ENCODE assay signal across 8 cellular contexts in genomic region chr3:13879946-13880810, GRCh38. TPM values are rescaled to one million over a fixed set of nuclear protein-coding genes. Genes with fewer than 3 reads are reported as not detected.
DNase-seq lines count a peak whose midpoint lies in the region; ATAC-seq and TF ChIP-seq lines count a peak whose summit lies in the region.

TSS of gene WNT7A (minus strand) at chr3:13880071. CDS start at chr3:13879816, 255 bp downstream.

- no peaks in the 10 kb centered on the region for H3K9me3 Mint-ChIP-seq in activated naive CD8-positive, alpha-beta T cell treated with anti-CD3 and anti-CD28 coated beads, Interleukin-2, amount 10 ng/mL, durations not matched to agents 7 days and 5 days

- peaks cover 63% of the 10 kb centered on the region for H3K27me3 Mint-ChIP-seq in activated naive CD8-positive, alpha-beta T cell treated with anti-CD3 and anti-CD28 coated beads, Interleukin-2, amount 10 ng/mL, durations not matched to agents 7 days and 5 days

- H3K27me3 ChIP-seq in Panc1 (ENCODE audit: control insufficient read depth, insufficient read depth, low read length), result peaks cover 16% of the 10 kb centered on the region

- peak within 1 kb of the TSS; percentile 23 for H3K4me3 Mint-ChIP-seq in activated naive CD8-positive, alpha-beta T cell treated with anti-CD3 and anti-CD28 coated beads, Interleukin-2, amount 10 ng/mL, durations not matched to agents 7 days and 5 days

- intact Hi-C loops in Panc1 (cut with micrococcal nuclease; ENCODE audit: unreplicated experiment), result no loop called here

- no peaks in the 10 kb centered on the region for H3K36me3 ChIP-seq in Panc1 (ENCODE audit: control insufficient read depth, insufficient read depth, low read length)

- H3K4me3 ChIP-seq in Panc1 (ENCODE audit: low read depth in 2 of 2, low read length in 2 of 2) (peak within 1 kb of the TSS; percentile 12 to 34; a peak in 3 of 4 replicates), iPS-18c (ENCODE audit: insufficient read depth, low read depth, low read length) (peak within 1 kb of the TSS; percentile 56)

- CTCF ChIA-PET in Panc1 (lab: Charles Lee), result interaction anchor here (1.0 to 1.8 kb wide), 5 partner anchors 114 to 232 kb away, joined by 3 to 10 read pairs (median 4); no protein-coding TSS in a partner anchor

- in situ Hi-C loops in Panc1 (cut with HindIII; ENCODE audit: low pct_unique_long_range_greater_than_20kb, low sequenced_read_pairs), result no loop called here

- H3K4me1 Mint-ChIP-seq in activated naive CD8-positive, alpha-beta T cell treated with anti-CD3 and anti-CD28 coated beads, Interleukin-2, amount 10 ng/mL, durations not matched to agents 7 days and 5 days, result no peaks in the 10 kb centered on the region

- no peak within 1 kb of the TSS for H3K27ac Mint-ChIP-seq in activated naive CD8-positive, alpha-beta T cell treated with anti-CD3 and anti-CD28 coated beads, Interleukin-2, amount 10 ng/mL, durations not matched to agents 7 days and 5 days

- POLR2A ChIA-PET in Panc1 (lab: Charles Lee), result no interaction called here
- POLR2A ChIA-PET in activated naive CD8-positive, alpha-beta T cell treated with anti-CD3 and anti-CD28 coated beads, Interleukin-2, amount 10 ng/mL, durations not matched to agents 7 days and 5 days (lab: Charles Lee), result interaction anchor here (0.6 to 0.9 kb wide), 2 partner anchors 222 to 461 kb away, joined by 3 to 4 read pairs; no protein-coding TSS in a partner anchor

- ATAC-seq in Panc1 (peak; percentile 76), HG02852 (IDR thresholded peaks at IDR 0.05; ENCODE audit: unreplicated experiment) (no peak), GM21528 (IDR thresholded peaks at IDR 0.05; ENCODE audit: low FRiP score, unreplicated experiment) (no peak), HG02763 (IDR thresholded peaks at IDR 0.05; ENCODE audit: unreplicated experiment) (no peak)
- ATAC-seq in activated naive CD8-positive, alpha-beta T cell treated with anti-CD3 and anti-CD28 coated beads, Interleukin-2, amount 10 ng/mL, durations not matched to agents 7 days and 5 days (ENCODE audit: low read depth), result peak; percentile 72

- peak; percentile 93 for TF ChIP-seq CTCF in Panc1 (IDR thresholded peaks at IDR 0.05)

- H3K27ac ChIP-seq in Panc1 (ENCODE audit: low read length), result no peak within 1 kb of the TSS

- H3K36me3 Mint-ChIP-seq in activated naive CD8-positive, alpha-beta T cell treated with anti-CD3 and anti-CD28 coated beads, Interleukin-2, amount 10 ng/mL, durations not matched to agents 7 days and 5 days, result no peaks in the 10 kb centered on the region

- no TSS peak for BruUV-seq in Panc1 (replicated peaks; lab: Mats Ljungman, UMichigan)

- H3K4me1 ChIP-seq in Panc1 (ENCODE audit: control insufficient read depth, insufficient read depth, low read length), result no peaks in the 10 kb centered on the region; the same call in 1 of the 2 replicates

- DNase-seq in EL (peak; percentile 13), Panc1 (ENCODE audit: low read depth, low spot score) (no peak)
- DNase-seq in activated naive CD8-positive, alpha-beta T cell treated with anti-CD3 and anti-CD28 coated beads, Interleukin-2, amount 10 ng/mL, durations not matched to agents 7 days and 5 days, result peak; percentile 74
- DNase-seq in stimulated activated CD4-positive, alpha-beta T cell treated with anti-CD3 and anti-CD28 coated beads, Interleukin-15, amount 100 ng/mL, for 1 hour (ENCODE audit: low read depth in 1 of 2, low spot score in 1 of 2), result peak; percentile 52 to 58

- no peaks in the 10 kb centered on the region for H3K9me3 ChIP-seq in Panc1 (ENCODE audit: control insufficient read depth, insufficient read depth, low read depth, low read length)
- no peaks in the 10 kb centered on the region for H3K9me3 ChIP-seq in iPS-18c (ENCODE audit: control insufficient read depth, insufficient read depth, low read length)

RNA-seq across cellular contexts. Expression of gene WNT7A, which starts in this region (rescaled TPM):
- total RNA-seq in Panc1 (2021; ENCODE audit: unreplicated experiment), result not detected
- polyA plus RNA-seq in Panc1 (2012; ENCODE audit: insufficient read length), result not detected
- total RNA-seq in activated naive CD8-positive, alpha-beta T cell treated with anti-CD3 and anti-CD28 coated beads, Interleukin-2, amount 10 ng/mL, durations not matched to agents 7 days and 5 days, result 1 to 10 TPM; 1.5 TPM

Comparison
In these comparisons a context has a peak if more than half of its experiments do, and no peak if none do; other contexts are left out.
1. Peak in ATAC-seq and H3K4me3 ChIP-seq in Panc1; RNA of the gene not detected or under 1 TPM.